Comparison of ENCODE assay signal across 19 cellular contexts in the genomic region with DNA sequence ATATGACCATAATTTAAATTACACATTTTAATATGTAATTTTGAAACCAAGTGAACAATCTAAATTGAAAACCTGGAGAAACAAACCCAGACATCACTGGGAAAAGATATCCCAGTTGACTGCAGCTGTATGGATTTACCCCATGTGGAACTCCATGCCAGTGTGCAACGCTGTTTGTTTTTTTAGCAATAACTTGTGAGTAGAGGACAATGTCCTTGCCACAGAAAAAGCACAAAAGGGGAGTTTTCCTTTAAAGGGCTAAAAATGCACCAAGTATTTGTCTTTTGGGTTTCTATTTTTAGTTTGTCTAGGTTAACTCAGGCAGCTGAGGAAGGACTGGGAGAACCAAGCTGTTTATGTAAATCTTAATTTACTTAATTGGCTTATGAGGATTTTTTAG. TPM values are rescaled to one million over a fixed set of nuclear protein-coding genes. Genes with fewer than 3 reads are reported as not detected.
DNase-seq lines count a peak whose midpoint lies in the region; ATAC-seq and TF ChIP-seq lines count a peak whose summit lies in the region.
"Had no signal": no experiment of that assay in that cellular context is flagged by ENCODE, and none has a peak within 500 bp of the region (broad histone marks: within the 10 kb centered on the region; RNA-seq: fewer than 3 reads in every experiment).

No MANE protein-coding gene starts in this region.

- H3K79me2 ChIP-seq in HCT116 (ENCODE audit: insufficient read depth, low read length), result no peaks in the 10 kb centered on the region

- peaks cover 0 to 22% of the 10 kb centered on the region in 2 experiments; a peak in 2 of 4 replicates for H3K4me1 ChIP-seq in HCT116 (ENCODE audit: control insufficient read depth in 1 of 2, insufficient read depth in 2 of 2, low read length in 2 of 2)
- H3K4me1 ChIP-seq: BE2C had no signal

- CTCF ChIA-PET in HCT116 (lab: Charles Lee), result interaction anchor here (0.6 kb wide), 1 partner anchor 17 kb away, joined by 3 read pairs; no protein-coding TSS in a partner anchor

- TF ChIP-seq POLR2A in HCT116 (IDR thresholded peaks at IDR 0.05; ENCODE audit: borderline replicate concordance, extremely low read depth, insufficient read depth, insufficient read length), result no peak

- DNase-seq in HCT116 (ENCODE audit: low read depth, low spot score) (no peak), NCI-H82 (lab: John Stamatoyannopoulos, UW) (peak; percentile 59), fibroblast of peridontal ligament (ENCODE audit: extremely low read depth) (peak; percentile 20), pons (ENCODE audit: low spot score) (no peak), GM03348 (ENCODE audit: low spot score) (no peak)
- DNase-seq in activated naive CD4-positive, alpha-beta T cell (lab: John Stamatoyannopoulos, UW), result no peak
- DNase-seq: BE2C; C1 segment of cervical spinal cord; CD4-positive, CD25-positive, alpha-beta regulatory T cell; CD8-positive, alpha-beta memory T cell; COR-L47; DMS 273 treated with DMSO at 0.1 percent for 48 hours; DMS53; DND-41; HCEC 1CT; KBM-7 had no signal

- ATAC-seq in HCT116, result no peak
- ATAC-seq: GM23338 had no signal

- peaks cover 0 to 4% of the 10 kb centered on the region in 2 experiments; a peak in 1 of 4 replicates for H3K36me3 ChIP-seq in HCT116 (ENCODE audit: control insufficient read depth in 1 of 2, insufficient read depth in 2 of 2, low read length in 2 of 2)
- H3K36me3 ChIP-seq: BE2C had no signal

- no peak overlapping the region for H3K9ac ChIP-seq in HCT116 (ENCODE audit: low read length)

- no TSS peak for BruUV-seq in HCT116 (replicated peaks; lab: Mats Ljungman, UMichigan)

- no peak overlapping the region for H3K27ac ChIP-seq in HCT116 (ENCODE audit: low read depth, low read length)
- H3K27ac ChIP-seq: HL-60 had no signal

- TF ChIP-seq RAD21 in HCT116 (IDR thresholded peaks at IDR 0.05; ENCODE audit: low read depth), result no peak

- RAD21 ChIA-PET in HCT116 (lab: Charles Lee; ENCODE audit: low non-redundant PET in 1 of 2, low total read pairs in 2 of 2, uncharacterized antibody in 2 of 2, unreplicated experiment in 2 of 2), result no interaction called here

- no peak for TF ChIP-seq CTCF in HCT116 (IDR thresholded peaks at IDR 0.05 in 2 of 3, conservative IDR thresholded peaks at IDR 0.05 in 1 of 3; ENCODE audit: borderline replicate concordance in 1 of 3, insufficient read depth in 1 of 3, low read depth in 2 of 3, low read length in 2 of 3)

- H3K27me3 ChIP-seq in HCT116 (ENCODE audit: insufficient read depth, low read length), result no peaks in the 10 kb centered on the region
- H3K27me3 ChIP-seq: BE2C had no signal

- no peak overlapping the region for H3K4me2 ChIP-seq in HCT116 (ENCODE audit: low read length)
- H3K4me2 ChIP-seq: GM23338 had no signal

- no peaks in the 10 kb centered on the region for H4K20me1 ChIP-seq in HCT116 (ENCODE audit: insufficient read depth)

- no peak overlapping the region for H3K4me3 ChIP-seq in HCT116 (replicated peaks in 1 of 2; ENCODE audit: low read depth in 1 of 2, low read length in 2 of 2)
- H3K4me3 ChIP-seq: GM23338 had no signal

- H2AFZ ChIP-seq in HCT116 (ENCODE audit: low read depth, low read length, poor library complexity, severe bottlenecking), result peak overlapping the region; percentile 61
- H2AFZ ChIP-seq: GM23338 had no signal

- H3K9me3 ChIP-seq in HCT116 (ENCODE audit: control insufficient read depth in 1 of 2, insufficient read depth in 1 of 2, low read depth in 1 of 2, low read length in 2 of 2), result no peaks in the 10 kb centered on the region
- H3K9me3 ChIP-seq: BE2C had no signal

- intact Hi-C loops in HCT116 (cut with micrococcal nuclease), result no loop called here

- no peaks in the 10 kb centered on the region for H3K9me2 ChIP-seq in HCT116 (ENCODE audit: insufficient read depth)

- POLR2A ChIA-PET in HCT116 (lab: Charles Lee), result interaction anchor here (0.7 kb wide), 1 partner anchor 21 kb away, joined by 3 read pairs; the partner anchor contains the start of gene SFR1

TF ChIP-seq in HCT116, 20 proteins besides CTCF, POLR2A, EP300 and RAD21:
- no peak for TF ChIP-seq TCF7L2 (IDR thresholded peaks at IDR 0.05; ENCODE audit: borderline replicate concordance, extremely low read depth, insufficient read depth, insufficient read length)
- no peak for TF ChIP-seq REST (IDR thresholded peaks at IDR 0.05; ENCODE audit: low read depth)
- TF ChIP-seq SRF (IDR thresholded peaks at IDR 0.05; ENCODE audit: low read depth), result no peak
- TF ChIP-seq ELF1 (IDR thresholded peaks at IDR 0.05; ENCODE audit: borderline replicate concordance, low read depth), result no peak

RNA-seq across cellular contexts. Expression of gene COL17A1, which starts 15.1 kb away (rescaled TPM):
- total RNA-seq in HCT116 (2021; ENCODE audit: unreplicated experiment), result 3.5 TPM
- 4.1 and 5.1 TPM in 2 replicates for polyA plus RNA-seq in HCT116 (2012)
- total RNA-seq: CD4-positive, CD25-positive, alpha-beta regulatory T cell; CD8-positive, alpha-beta memory T cell had no signal
- polyA plus RNA-seq: CD8-positive, alpha-beta memory T cell; IgD-negative memory B cell had no signal

RNA-seq across cellular contexts. Expression of gene SFR1, which starts 21.2 kb away (rescaled TPM):
- 38.5 TPM for total RNA-seq in HCT116 (2021; ENCODE audit: unreplicated experiment)
- polyA plus RNA-seq in HCT116 (2012), result 7.0 and 14.5 TPM in 2 replicates

Comparison
In these comparisons a context has a peak if more than half of its experiments do, and no peak if none do; other contexts are left out.
1. DNase-seq: peak in NCI-H82 (single experiment) and fibroblast of peridontal ligament (single experiment); none in HCT116 (single experiment), pons (single experiment), activated naive CD4-positive, alpha-beta T cell (0 of 4) and GM03348 (single experiment).